ENCODE assay signal across 8 cellular contexts in the genomic region with DNA sequence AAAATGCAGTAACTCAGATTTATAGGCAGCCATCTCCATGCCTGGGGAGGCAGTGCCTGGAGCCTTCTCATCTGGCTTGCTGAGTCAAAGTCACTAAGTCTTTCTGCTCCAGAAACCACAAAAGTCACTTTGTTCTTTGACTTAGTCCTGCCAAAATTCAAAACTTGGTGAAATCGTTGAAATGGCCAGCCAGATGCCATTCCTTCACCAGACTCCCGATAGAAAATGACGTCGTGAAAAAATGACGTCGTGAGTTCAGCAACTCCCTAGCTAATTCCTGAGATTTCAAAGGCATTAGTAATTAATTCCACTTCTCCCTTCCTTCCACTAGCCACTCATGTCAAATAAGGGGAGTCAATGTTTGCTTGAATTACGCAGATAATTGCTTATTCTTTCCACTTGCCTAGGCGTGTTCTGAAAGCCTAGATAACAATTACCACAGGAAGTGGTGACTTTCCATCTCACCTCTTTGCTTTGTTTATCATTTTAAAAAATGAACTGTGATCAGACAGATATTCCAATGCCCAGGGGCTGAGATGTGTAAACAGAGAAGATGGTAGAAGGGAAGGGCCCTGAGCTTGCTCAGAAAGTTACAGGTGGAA. TPM values are rescaled to one million over a fixed set of nuclear protein-coding genes. Genes with fewer than 3 reads are reported as not detected.
DNase-seq lines count a peak whose midpoint lies in the region; ATAC-seq and TF ChIP-seq lines count a peak whose summit lies in the region.

No MANE protein-coding gene starts in this region.

- peak; percentile 84 to 86 for ATAC-seq in activated T-cell treated with anti-CD3 and anti-CD28 coated beads, Interleukin-2, amount 50 U/mL, for 72 hours (replicated peaks in 1 of 2)
- ATAC-seq in HG03460 (IDR thresholded peaks at IDR 0.05; ENCODE audit: unreplicated experiment): no peak
- ATAC-seq in body of pancreas: no peak
- ATAC-seq in GM18520 (IDR thresholded peaks at IDR 0.05; ENCODE audit: unreplicated experiment): no peak

- TF ChIP-seq CTCF in body of pancreas (IDR thresholded peaks at IDR 0.05): no peak

- no peaks in the 10 kb centered on the region for H3K9me3 ChIP-seq in CD8-positive, alpha-beta memory T cell (ENCODE audit: low read length)
- no peaks in the 10 kb centered on the region for H3K9me3 ChIP-seq in body of pancreas

- no peak for TF ChIP-seq POLR2A in body of pancreas (IDR thresholded peaks at IDR 0.05)

- H3K4me3 ChIP-seq in CD8-positive, alpha-beta memory T cell (ENCODE audit: low read length): peak overlapping the region; percentile 35
- no peak overlapping the region for H3K4me3 ChIP-seq in body of pancreas

- peak in 3 of 5 donors; percentile 25 to 55 (median 51) for DNase-seq in CD8-positive, alpha-beta memory T cell
- peak; percentile 73 for DNase-seq in NCI-H1436 (lab: John Stamatoyannopoulos, UW)
- peak; percentile 26 to 30 for DNase-seq in activated T-cell treated with anti-CD3 and anti-CD28 coated beads, Interleukin-2, amount 50 U/mL, for 72 hours
- DNase-seq in left kidney (ENCODE audit: low read depth, low spot score): peak; percentile 51
- no peak for DNase-seq in body of pancreas
- no peak for DNase-seq in NK-92 (lab: John Stamatoyannopoulos, UW; ENCODE audit: unreplicated experiment)

- H3K27ac Mint-ChIP-seq in CD8-positive, alpha-beta memory T cell: peak overlapping the region; percentile 76 to 98 (median 87)
- H3K27ac Mint-ChIP-seq in activated T-cell treated with anti-CD3 and anti-CD28 coated beads, Interleukin-2, amount 50 U/mL, for 72 hours: peak overlapping the region; percentile 83

- H3K4me1 Mint-ChIP-seq in CD8-positive, alpha-beta memory T cell: peaks cover 47 to 77% (median 76%) of the 10 kb centered on the region in 3 donors
- peaks cover 48% of the 10 kb centered on the region for H3K4me1 Mint-ChIP-seq in activated T-cell treated with anti-CD3 and anti-CD28 coated beads, Interleukin-2, amount 50 U/mL, for 72 hours (ENCODE audit: low read depth)

- H3K9me3 Mint-ChIP-seq in CD8-positive, alpha-beta memory T cell: no peaks in the 10 kb centered on the region
- peaks cover 0 to 1% of the 10 kb centered on the region in 2 donors for H3K9me3 Mint-ChIP-seq in activated T-cell treated with anti-CD3 and anti-CD28 coated beads, Interleukin-2, amount 50 U/mL, for 72 hours

- peak overlapping the region; percentile 3 to 73 (median 61) for H3K4me3 Mint-ChIP-seq in CD8-positive, alpha-beta memory T cell
- peak overlapping the region; percentile 65 to 68 for H3K4me3 Mint-ChIP-seq in activated T-cell treated with anti-CD3 and anti-CD28 coated beads, Interleukin-2, amount 50 U/mL, for 72 hours

- CTCF ChIA-PET in CD8-positive, alpha-beta memory T cell (lab: Charles Lee): interaction anchor here (1.1 to 4.7 kb wide), 11 partner anchors 12 to 216 kb away, joined by 3 to 27 read pairs (median 9); a partner anchor contains a TSS

- H3K36me3 ChIP-seq in CD8-positive, alpha-beta memory T cell (ENCODE audit: insufficient read depth, low read length): no peaks in the 10 kb centered on the region
- H3K36me3 ChIP-seq in body of pancreas (replicated peaks in 1 of 2; ENCODE audit: insufficient read depth in 1 of 2, low read depth in 2 of 2): no peaks in the 10 kb centered on the region

- H3K27me3 ChIP-seq in CD8-positive, alpha-beta memory T cell (ENCODE audit: insufficient read depth, low read length, poor library complexity, severe bottlenecking): no peaks in the 10 kb centered on the region
- H3K27me3 ChIP-seq in body of pancreas: no peaks in the 10 kb centered on the region

- 49 to 53% methylated on average over 8 of the region's 8 CpGs for WGBS in body of pancreas, 2 donors

- peaks cover 28% of the 10 kb centered on the region for H3K4me1 ChIP-seq in CD8-positive, alpha-beta memory T cell (ENCODE audit: insufficient read depth, low read length)
- H3K4me1 ChIP-seq in body of pancreas: peaks cover 3% of the 10 kb centered on the region

- intact Hi-C loops in body of pancreas (cut with DNase I): no loop called here

- POLR2A ChIA-PET in CD8-positive, alpha-beta memory T cell (lab: Charles Lee): interaction anchor here (0.6 to 1.8 kb wide), 7 partner anchors 35 to 208 kb away, joined by 3 to 10 read pairs (median 4); a partner anchor contains a TSS

- peaks cover 0 to 8% (median 2%) of the 10 kb centered on the region in 3 donors for H3K36me3 Mint-ChIP-seq in CD8-positive, alpha-beta memory T cell
- peaks cover 0 to 1% of the 10 kb centered on the region in 2 donors for H3K36me3 Mint-ChIP-seq in activated T-cell treated with anti-CD3 and anti-CD28 coated beads, Interleukin-2, amount 50 U/mL, for 72 hours (ENCODE audit: insufficient read depth in 2 of 2)

- peak overlapping the region; percentile 32 for H3K27ac ChIP-seq in CD8-positive, alpha-beta memory T cell (ENCODE audit: low read depth, low read length)
- H3K27ac ChIP-seq in body of pancreas: no peak overlapping the region

- H3K27me3 Mint-ChIP-seq in CD8-positive, alpha-beta memory T cell: peaks cover 0 to 2% of the 10 kb centered on the region in 2 donors
- no peaks in the 10 kb centered on the region for H3K27me3 Mint-ChIP-seq in activated T-cell treated with anti-CD3 and anti-CD28 coated beads, Interleukin-2, amount 50 U/mL, for 72 hours (ENCODE audit: low read depth)

RNA-seq across cellular contexts. Expression of a gene that starts 48.5 kb away (rescaled TPM):
- 10 to 100 TPM; 71.7 to 72.5 TPM for total RNA-seq in CD8-positive, alpha-beta memory T cell
- polyA plus RNA-seq in CD8-positive, alpha-beta memory T cell: 16.4 TPM
- 10 to 100 TPM; 52.9 to 53.0 TPM for total RNA-seq in activated T-cell treated with anti-CD3 and anti-CD28 coated beads, Interleukin-2, amount 50 U/mL, for 72 hours
- total RNA-seq in body of pancreas: 1 to 10 TPM; 3.1 to 8.2 TPM

Comparison
In these comparisons a context has a peak if more than half of its experiments do, and no peak if none do; other contexts are left out.
1. DNase-seq: peak in CD8-positive, alpha-beta memory T cell (3 of 5), NCI-H1436 (single experiment), activated T-cell treated with anti-CD3 and anti-CD28 coated beads, Interleukin-2, amount 50 U/mL, for 72 hours (2 of 2) and left kidney (single experiment); none in body of pancreas (0 of 4) and NK-92 (single experiment).
2. ATAC-seq: peak in activated T-cell treated with anti-CD3 and anti-CD28 coated beads, Interleukin-2, amount 50 U/mL, for 72 hours (2 of 2); none in HG03460 (single experiment), body of pancreas (single experiment) and GM18520 (single experiment).
3. RNA of a gene that starts 48.5 kb away (total RNA-seq): 71.7 to 72.5 TPM in CD8-positive, alpha-beta memory T cell and 52.9 to 53.0 TPM in activated T-cell treated with anti-CD3 and anti-CD28 coated beads, Interleukin-2, amount 50 U/mL, for 72 hours; 3.1 to 8.2 TPM in body of pancreas; every median in the first group is over 4 times any median in the second.